21 cellular contexts compared by ENCODE assay signal in genomic region chr5:14508046-14508445, GRCh38.
DNase-seq lines count a peak whose midpoint lies in the region; ATAC-seq, FAIRE-seq and TF ChIP-seq lines count a peak whose summit lies in the region.
"Had no signal": no experiment of that assay in that cellular context is flagged by ENCODE, and none has a peak within 500 bp of the region (broad histone marks: within the 10 kb centered on the region; RNA-seq: fewer than 3 reads in every experiment).

No MANE protein-coding gene starts in this region.

- no peaks in the 10 kb centered on the region for H3K9me3 ChIP-seq in A673 (ENCODE audit: low read depth, low read length, poor library complexity, severe bottlenecking)
- H3K9me3 ChIP-seq in PC-3 (ENCODE audit: low read length), result no peaks in the 10 kb centered on the region
- no peaks in the 10 kb centered on the region for H3K9me3 ChIP-seq in endothelial cell of umbilical vein (replicated peaks; ENCODE audit: control insufficient read depth, insufficient read depth, low read length)
- H3K9me3 ChIP-seq in neuronal stem cell (replicated peaks in 1 of 2; ENCODE audit: control insufficient read depth in 2 of 2, insufficient read depth in 1 of 2, low read depth in 1 of 2, low read length in 2 of 2), result no peaks in the 10 kb centered on the region
- H3K9me3 ChIP-seq in esophagus squamous epithelium, result no peaks in the 10 kb centered on the region

- H2AK5ac ChIP-seq in neuronal stem cell (ENCODE audit: low read depth, low read length), result no peak overlapping the region

- no peak for FAIRE-seq in endothelial cell of umbilical vein (lab: Jason Lieb, UNC)
- FAIRE-seq: D721Med, H1 had no signal

- H4K8ac ChIP-seq in neuronal stem cell (ENCODE audit: low read depth, low read length), result no peak overlapping the region

- no peak overlapping the region for H3K14ac ChIP-seq in neuronal stem cell (ENCODE audit: low read length)

- dilution Hi-C loops in endothelial cell of umbilical vein (cut with MboI; ENCODE audit: extremely low pct_ligation_motif_present, low sequenced_read_pairs), result no loop called here

- DNase-seq in A673 (ENCODE audit: low spot score), result no peak
- DNase-seq in PC-3, result no peak
- DNase-seq in endothelial cell of umbilical vein (ENCODE audit: low read depth, low spot score), result no peak
- no peak for DNase-seq in neuronal stem cell (ENCODE audit: low spot score)
- DNase-seq in esophagus squamous epithelium (lab: John Stamatoyannopoulos, UW), result no peak
- no peak for DNase-seq in SIG-M5 treated with dmso at 0.1 percent for 504 hours (lab: John Stamatoyannopoulos, UW; ENCODE audit: unreplicated experiment)
- DNase-seq: 8988T; DMS53; KBM-7; MM.1S; NCI-H2029; NCI-H446; NCI-H524 treated with DMSO at 0.1 percent for 48 hours; NCI-H774; NK-92 treated with Interleukin-12 subunit alpha and Interleukin-12 subunit beta, amount 100 ng/mL, for 24 hours; SHP77 had no signal

- no peaks in the 10 kb centered on the region for H3K4me1 ChIP-seq in A673 (ENCODE audit: insufficient read depth, low read length, poor library complexity, severe bottlenecking)
- no peaks in the 10 kb centered on the region for H3K4me1 ChIP-seq in PC-3 (ENCODE audit: insufficient read depth, low read length)
- H3K4me1 ChIP-seq in endothelial cell of umbilical vein (ENCODE audit: control insufficient read depth, extremely low read depth, insufficient read depth, low read length), result no peaks in the 10 kb centered on the region
- no peaks in the 10 kb centered on the region for H3K4me1 ChIP-seq in neuronal stem cell (ENCODE audit: control insufficient read depth in 2 of 2, insufficient read depth in 1 of 2, low read depth in 1 of 2, low read length in 2 of 2)
- H3K4me1 ChIP-seq in esophagus squamous epithelium, result no peaks in the 10 kb centered on the region

- H3K27me3 ChIP-seq in A673 (replicated peaks; ENCODE audit: insufficient read depth, low read depth, low read length, poor library complexity), result no peaks in the 10 kb centered on the region
- no peaks in the 10 kb centered on the region for H3K27me3 ChIP-seq in PC-3 (ENCODE audit: low read length)
- no peaks in the 10 kb centered on the region for H3K27me3 ChIP-seq in endothelial cell of umbilical vein (ENCODE audit: control insufficient read depth in 2 of 2, insufficient read depth in 2 of 2, low read length in 2 of 2)
- no peaks in the 10 kb centered on the region for H3K27me3 ChIP-seq in neuronal stem cell (ENCODE audit: control insufficient read depth in 3 of 3, insufficient read depth in 3 of 3, low read depth in 1 of 3, low read length in 3 of 3)
- H3K27me3 ChIP-seq in esophagus squamous epithelium, result no peaks in the 10 kb centered on the region

- H3K23ac ChIP-seq in neuronal stem cell (ENCODE audit: low read depth, low read length, poor library complexity), result no peak overlapping the region

- TSS peak; percentile 31 for BruUV-seq in A673 (replicated peaks; lab: Mats Ljungman, UMichigan)
- TSS peak; percentile 15 for BruUV-seq in PC-3 (replicated peaks; lab: Mats Ljungman, UMichigan)
- TSS peak; percentile 18 for BruUV-seq in endothelial cell of umbilical vein (replicated peaks; lab: Mats Ljungman, UMichigan)

- H3K79me2 ChIP-seq in PC-3 (ENCODE audit: low read length) (no peaks in the 10 kb centered on the region), endothelial cell of umbilical vein (ENCODE audit: control insufficient read depth, insufficient read depth, low read length) (no peaks in the 10 kb centered on the region)

- H2BK12ac ChIP-seq in neuronal stem cell (ENCODE audit: low read length), result no peak overlapping the region

- H3K9ac ChIP-seq in PC-3 (ENCODE audit: low read length), result no peak overlapping the region
- H3K9ac ChIP-seq in endothelial cell of umbilical vein (replicated peaks; ENCODE audit: extremely low read depth, insufficient read depth, low read length), result no peak overlapping the region
- no peak overlapping the region for H3K9ac ChIP-seq in neuronal stem cell (ENCODE audit: low read depth, low read length, poor library complexity)

- H3K18ac ChIP-seq in neuronal stem cell (ENCODE audit: low read length), result peak overlapping the region; percentile 42

- no peak overlapping the region for H2BK15ac ChIP-seq in neuronal stem cell (ENCODE audit: low read length)

- H3K9me1 ChIP-seq in endothelial cell of umbilical vein (replicated peaks; ENCODE audit: control insufficient read depth, extremely low read depth, insufficient read depth, low read length), result no peaks in the 10 kb centered on the region

- H3K9me2 ChIP-seq in PC-3 (replicated peaks; ENCODE audit: low read length), result no peaks in the 10 kb centered on the region

- POLR2A ChIA-PET in A673 (lab: Charles Lee; ENCODE audit: low non-redundant PET) (no interaction called here), PC-3 (lab: Charles Lee; ENCODE audit: unreplicated experiment) (interaction anchor here (0.6 kb wide), 1 partner anchor 71 kb away, joined by 4 read pairs; no protein-coding TSS in a partner anchor), endothelial cell of umbilical vein (lab: Charles Lee) (no interaction called here)

- H3K4me2 ChIP-seq in PC-3 (ENCODE audit: low read length) (no peak overlapping the region), endothelial cell of umbilical vein (ENCODE audit: insufficient read depth, low read length) (no peak overlapping the region), neuronal stem cell (ENCODE audit: insufficient read depth, low read length, poor library complexity, severe bottlenecking) (no peak overlapping the region)

- H3K36me3 ChIP-seq in A673 (ENCODE audit: insufficient read depth, low read length, poor library complexity, severe bottlenecking) (peaks cover 12% of the 10 kb centered on the region), PC-3 (ENCODE audit: low read depth, low read length) (peaks cover 47% of the 10 kb centered on the region), endothelial cell of umbilical vein (ENCODE audit: control insufficient read depth in 2 of 2, extremely low read depth in 1 of 2, insufficient read depth in 2 of 2, low read length in 2 of 2) (peaks cover 10 to 36% of the 10 kb centered on the region in 2 experiments), neuronal stem cell (replicated peaks in 1 of 2; ENCODE audit: control insufficient read depth in 2 of 2, insufficient read depth in 2 of 2, low read length in 2 of 2) (peaks cover 24 to 56% of the 10 kb centered on the region in 2 donors), esophagus squamous epithelium (peaks cover 0 to 60% (median 11%) of the 10 kb centered on the region in 3 donors)

- CTCF ChIA-PET in A673 (lab: Charles Lee), result no interaction called here
- CTCF ChIA-PET in PC-3 (lab: Charles Lee), result no interaction called here
- CTCF ChIA-PET in endothelial cell of umbilical vein (lab: Charles Lee), result interaction anchor here (3.3 kb wide), 1 partner anchor 140 kb away, joined by 11 read pairs; no protein-coding TSS in a partner anchor

- TF ChIP-seq CTCF in A673 (conservative IDR thresholded peaks at IDR 0.05; ENCODE audit: low read depth, low read length) (no peak), PC-3 (conservative IDR thresholded peaks at IDR 0.05; ENCODE audit: low read depth, low read length) (no peak), endothelial cell of umbilical vein (IDR thresholded peaks at IDR 0.05; ENCODE audit: extremely low read depth in 1 of 2, insufficient read depth in 1 of 2, low read depth in 1 of 2, low read length in 2 of 2) (no peak), esophagus squamous epithelium (IDR thresholded peaks at IDR 0.05) (no peak)

- TF ChIP-seq POLR2A in endothelial cell of umbilical vein (IDR thresholded peaks at IDR 0.05; ENCODE audit: low read depth, low read length) (no peak), esophagus squamous epithelium (IDR thresholded peaks at IDR 0.05) (no peak)

- no peak overlapping the region for H4K91ac ChIP-seq in neuronal stem cell (ENCODE audit: low read depth, low read length, poor library complexity)

- WGBS in neuronal stem cell (ENCODE audit: extremely low coverage in 2 of 2, insufficient read length in 2 of 2, insufficient replicate concordance in 1 of 2), 2 donors, result no CpG with 5 or more reads among the region's 20 CpGs
- WGBS in esophagus squamous epithelium, 2 donors, result 91 to 95% methylated on average over 4 to 17 of the region's 20 CpGs

- H4K20me1 ChIP-seq in PC-3 (ENCODE audit: low read length) (no peaks in the 10 kb centered on the region), endothelial cell of umbilical vein (replicated peaks; ENCODE audit: control insufficient read depth, extremely low read depth, insufficient read depth, low read length) (no peaks in the 10 kb centered on the region)

- H2BK5ac ChIP-seq in neuronal stem cell (ENCODE audit: low read length), result no peak overlapping the region

- H3K4me3 ChIP-seq in A673 (ENCODE audit: low read depth, low read length, poor library complexity, severe bottlenecking), result no peak overlapping the region
- H3K4me3 ChIP-seq in PC-3 (ENCODE audit: low read length), result no peak overlapping the region
- H3K4me3 ChIP-seq in endothelial cell of umbilical vein (replicated peaks in 1 of 3; ENCODE audit: insufficient read depth in 1 of 3, low read depth in 1 of 3, low read length in 3 of 3), result no peak overlapping the region
- H3K4me3 ChIP-seq in neuronal stem cell (ENCODE audit: low read length in 2 of 2), result no peak overlapping the region
- H3K4me3 ChIP-seq in esophagus squamous epithelium, result no peak overlapping the region

- ATAC-seq in PC-3 (no peak), GM19397 (IDR thresholded peaks at IDR 0.05; ENCODE audit: unreplicated experiment) (no peak), HG02798 (IDR thresholded peaks at IDR 0.05; ENCODE audit: poor library complexity, unreplicated experiment) (no peak)

- intact Hi-C loops in A673 (cut with micrococcal nuclease; ENCODE audit: unreplicated experiment), result no loop called here
- intact Hi-C loops in PC-3 (cut with micrococcal nuclease), result loop anchor here (5.0 kb wide), 1 partner anchor 74 kb away; the partner anchor contains the start of gene OTULINL
- intact Hi-C loops in endothelial cell of umbilical vein (cut with micrococcal nuclease), result no loop called here
- intact Hi-C loops in esophagus squamous epithelium (cut with DNase I), result no loop called here

- no peaks in the 10 kb centered on the region for H3K79me1 ChIP-seq in neuronal stem cell (ENCODE audit: low read depth, low read length)

- no peaks in the 10 kb centered on the region for H3F3A ChIP-seq in PC-3 (ENCODE audit: low read length, unreplicated experiment)

- H3K27ac ChIP-seq in A673 (ENCODE audit: low read depth, low read length, poor library complexity, severe bottlenecking) (no peak overlapping the region), PC-3 (ENCODE audit: low read length) (no peak overlapping the region), endothelial cell of umbilical vein (ENCODE audit: insufficient read depth, low read depth, low read length) (no peak overlapping the region), neuronal stem cell (replicated peaks; ENCODE audit: low read length) (no peak overlapping the region), esophagus squamous epithelium (no peak overlapping the region)
- H3K27ac ChIP-seq: RWPE1 had no signal

- no peak overlapping the region for H2BK120ac ChIP-seq in neuronal stem cell (ENCODE audit: low read depth, low read length)

- no peak overlapping the region for H2AFZ ChIP-seq in PC-3 (ENCODE audit: low read length)
- H2AFZ ChIP-seq in endothelial cell of umbilical vein (ENCODE audit: low read depth, low read length), result no peak overlapping the region
- no peak overlapping the region for H2AFZ ChIP-seq in neuronal stem cell (ENCODE audit: low read length)

- H3K4ac ChIP-seq in neuronal stem cell (ENCODE audit: low read length), result no peak overlapping the region
